ENCODE assay signal across 9 cellular contexts in the genomic region with DNA sequence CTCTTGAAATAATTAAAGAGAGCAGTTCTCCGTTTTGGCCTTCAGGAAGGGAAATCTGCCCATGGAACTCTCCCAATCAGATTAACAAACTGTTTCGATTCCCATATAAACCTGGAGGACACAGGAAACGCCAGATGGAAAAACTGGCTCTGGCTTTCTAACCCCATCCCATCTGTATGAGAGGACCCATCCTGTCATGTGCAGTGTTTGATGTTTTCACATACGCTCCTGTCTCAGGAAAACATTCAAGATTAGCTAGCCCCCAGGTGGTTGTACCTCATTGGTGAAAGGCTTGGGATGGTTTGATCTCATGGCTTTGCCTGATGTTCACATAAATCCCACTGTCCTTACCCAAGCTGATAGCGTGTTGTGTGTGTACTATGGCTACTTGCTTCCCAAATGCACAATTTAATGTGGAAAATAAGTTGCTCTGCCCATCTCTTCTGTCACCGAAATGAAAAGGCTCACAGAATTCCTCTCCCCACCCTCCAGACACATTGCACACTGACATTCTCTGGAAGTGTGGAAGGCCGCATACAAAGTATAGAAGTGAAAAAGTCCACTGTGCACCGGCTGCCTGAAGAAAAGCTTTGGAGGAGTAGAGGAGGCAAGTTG. TPM values are rescaled to one million over a fixed set of nuclear protein-coding genes. Genes with fewer than 3 reads are reported as not detected.
DNase-seq lines count a peak whose midpoint lies in the region; ATAC-seq and TF ChIP-seq lines count a peak whose summit lies in the region.
"Had no signal": no experiment of that assay in that cellular context is flagged by ENCODE, and none has a peak within 500 bp of the region (broad histone marks: within the 10 kb centered on the region; RNA-seq: fewer than 3 reads in every experiment).

No MANE protein-coding gene starts in this region.

- 57 to 59% (median 58%) methylated on average over 8 of the region's 8 CpGs for WGBS in adrenal gland, 4 donors
- 83 to 95% methylated on average over 4 to 6 of the region's 8 CpGs for WGBS in mesodermal cell (ENCODE audit: insufficient coverage in 2 of 2), 2 experiments
- WGBS in tibial nerve, 2 donors, result 64 to 73% methylated on average over 8 of the region's 8 CpGs

- ATAC-seq in GM21529 (IDR thresholded peaks at IDR 0.05; ENCODE audit: unreplicated experiment) (no peak), GM18505 (IDR thresholded peaks at IDR 0.05; ENCODE audit: unreplicated experiment) (no peak)

- H3K27me3 ChIP-seq in adrenal gland, result no peaks in the 10 kb centered on the region
- H3K27me3 ChIP-seq in tibial nerve, result no peaks in the 10 kb centered on the region
- H3K27me3 ChIP-seq: cardiac muscle cell had no signal

- peaks cover 0 to 14% of the 10 kb centered on the region in 2 donors for H3K36me3 ChIP-seq in adrenal gland (replicated peaks in 1 of 2)
- peaks cover 36% of the 10 kb centered on the region for H3K36me3 ChIP-seq in mesodermal cell (ENCODE audit: control insufficient read depth, insufficient read depth, low read length)
- H3K36me3 ChIP-seq in tibial nerve, result peaks cover 0 to 39% (median 0%) of the 10 kb centered on the region in 3 donors

- peak; percentile 89 for DNase-seq in DMS 273 treated with DMSO at 0.1 percent for 48 hours (lab: John Stamatoyannopoulos, UW)
- peak; percentile 41 for DNase-seq in KBM-7
- peak in 3 of 7 donors; percentile 29 to 47 (median 45) for DNase-seq in adrenal gland
- DNase-seq in tibial nerve (ENCODE audit: low spot score in 2 of 2), result no peak
- DNase-seq in NK-92 treated with Interleukin-12 subunit alpha and Interleukin-12 subunit beta, amount 100 ng/mL, for 24 hours (lab: John Stamatoyannopoulos, UW), result no peak

- TF ChIP-seq CTCF in adrenal gland (IDR thresholded peaks at IDR 0.05), result no peak
- no peak for TF ChIP-seq CTCF in tibial nerve (IDR thresholded peaks at IDR 0.05)

- intact Hi-C loops in adrenal gland (cut with DNase I), result loop anchor here in 1 of 2 donors (10.0 kb wide), 1 partner anchor 117 kb away; a partner anchor contains a TSS

- in situ Hi-C loops in KBM-7 (cut with MboI; ENCODE audit: low pct_unique_long_range_greater_than_20kb, low sequenced_read_pairs), result loop anchor here (25.0 kb wide), 1 partner anchor 111 kb away; no protein-coding TSS in a partner anchor

- H3K9me3 ChIP-seq in adrenal gland (replicated peaks in 1 of 3) (no peaks in the 10 kb centered on the region), mesodermal cell (ENCODE audit: control insufficient read depth, low read length) (no peaks in the 10 kb centered on the region), tibial nerve (no peaks in the 10 kb centered on the region)

- no peak for TF ChIP-seq POLR2A in adrenal gland (IDR thresholded peaks at IDR 0.05)
- no peak for TF ChIP-seq POLR2A in tibial nerve (IDR thresholded peaks at IDR 0.05)
- TF ChIP-seq POLR2A in GM18505 (IDR thresholded peaks at IDR 0.05; ENCODE audit: borderline replicate concordance, extremely low read depth, insufficient read depth, insufficient read length), result no peak

- peaks cover 14 to 32% of the 10 kb centered on the region in 2 donors for H3K4me1 ChIP-seq in adrenal gland (replicated peaks in 1 of 2)
- H3K4me1 ChIP-seq in mesodermal cell (ENCODE audit: control insufficient read depth, insufficient read depth, low read length, poor library complexity, severe bottlenecking), result peaks cover 3% of the 10 kb centered on the region
- H3K4me1 ChIP-seq in tibial nerve, result peaks cover 0 to 25% (median 4%) of the 10 kb centered on the region in 4 donors

- no peak overlapping the region for H3K4me3 ChIP-seq in adrenal gland
- no peak overlapping the region for H3K4me3 ChIP-seq in mesodermal cell (ENCODE audit: extremely low read depth, insufficient read depth, low read length, poor library complexity, severe bottlenecking)
- H3K4me3 ChIP-seq in tibial nerve, result no peak overlapping the region
- H3K4me3 ChIP-seq: cardiac muscle cell had no signal

- TF ChIP-seq EP300 in tibial nerve (IDR thresholded peaks at IDR 0.05), result no peak

- peak overlapping the region; percentile 66 to 98 (median 96) for H3K27ac ChIP-seq in adrenal gland
- H3K27ac ChIP-seq in mesodermal cell (ENCODE audit: low read depth, low read length, severe bottlenecking), result peak overlapping the region; percentile 8
- H3K27ac ChIP-seq in tibial nerve, result peak overlapping the region in 2 of 4 donors; percentile 94 to 97
- H3K27ac ChIP-seq: cardiac muscle cell had no signal

RNA-seq across cellular contexts. Expression of a gene that starts 18.2 kb away (rescaled TPM):
- total RNA-seq in adrenal gland (100 to 1,000 TPM in 5 of 8 donors, 10 to 100 TPM in 3; 47.7 to 205 (median 122) TPM), tibial nerve (10 to 100 TPM in 3 of 4 donors, 1 to 10 TPM in 1; 8.7 to 17.7 (median 13.5) TPM)
- 10 to 100 TPM; 31.9 to 52.4 (median 32.6) TPM for polyA plus RNA-seq in adrenal gland
- 4.1 TPM for polyA plus RNA-seq in mesodermal cell (2013, experiment 1 of 2)
- polyA plus RNA-seq in mesodermal cell (2013, experiment 2 of 2), result 4.7 TPM

Comparison
In these comparisons a context has a peak if more than half of its experiments do, and no peak if none do; other contexts are left out.
1. DNase-seq: peak in DMS 273 treated with DMSO at 0.1 percent for 48 hours (single experiment) and KBM-7 (single experiment); none in tibial nerve (0 of 2) and NK-92 treated with Interleukin-12 subunit alpha and Interleukin-12 subunit beta, amount 100 ng/mL, for 24 hours (single experiment).